ENCODE assay signal across 24 cellular contexts in genomic region chr9:133895335-133895734, GRCh38.
"Had no signal": no experiment of that assay in that cellular context is flagged by ENCODE, and none has a peak within 500 bp of the region (broad histone marks: within the 10 kb centered on the region; RNA-seq: fewer than 3 reads in every experiment).

No MANE protein-coding gene starts in this region.

- H3K4me1 Mint-ChIP-seq: activated CD4-positive, alpha-beta T cell treated with anti-CD3 and anti-CD28 coated beads for 36 hours; activated CD8-positive, alpha-beta memory T cell treated with anti-CD3 and anti-CD28 coated beads, Interleukin-2, amount 10 ng/mL, durations not matched to agents 7 days and 5 days had no signal

- H3K27me3 ChIP-seq: spleen, testis, transverse colon had no signal

- H3K9me3 Mint-ChIP-seq: activated T-cell treated with anti-CD3 and anti-CD28 coated beads, Interleukin-2, amount 50 U/mL, for 72 hours; T-helper 2 cell treated with Interferon-gamma antibody and Interleukin-4, amounts not matched to agents 5 μg/mL and 100 μg/mL, for 36 hours had no signal

- H3K4me1 ChIP-seq: testis had no signal

- H3K9me3 ChIP-seq: left ventricle myocardium inferior, spleen, testis, transverse colon had no signal

- H3K27ac Mint-ChIP-seq: activated CD4-positive, alpha-beta T cell treated with anti-CD3 and anti-CD28 coated beads for 36 hours; activated CD8-positive, alpha-beta memory T cell treated with anti-CD3 and anti-CD28 coated beads, Interleukin-2, amount 10 ng/mL, durations not matched to agents 7 days and 5 days; activated CD8-positive, alpha-beta T cell treated with anti-CD3 and anti-CD28 coated beads, Interleukin-2, amount 10 ng/mL, durations not matched to agents 7 days and 5 days; activated naive CD8-positive, alpha-beta T cell; activated T-cell treated with anti-CD3 and anti-CD28 coated beads, Interleukin-2, amount 50 U/mL, for 72 hours; T-helper 2 cell treated with Interferon-gamma antibody and Interleukin-4, amounts not matched to agents 5 μg/mL and 100 μg/mL, for 36 hours had no signal

- H3K4me3 Mint-ChIP-seq: activated CD4-positive, alpha-beta T cell treated with anti-CD3 and anti-CD28 coated beads for 36 hours; activated CD8-positive, alpha-beta memory T cell treated with anti-CD3 and anti-CD28 coated beads, Interleukin-2, amount 10 ng/mL, durations not matched to agents 7 days and 5 days; activated CD8-positive, alpha-beta T cell treated with anti-CD3 and anti-CD28 coated beads, Interleukin-2, amount 10 ng/mL, durations not matched to agents 7 days and 5 days; activated naive CD8-positive, alpha-beta T cell; activated T-cell treated with anti-CD3 and anti-CD28 coated beads, Interleukin-2, amount 50 U/mL, for 72 hours; T-helper 2 cell treated with Interferon-gamma antibody and Interleukin-4, amounts not matched to agents 5 μg/mL and 100 μg/mL, for 36 hours had no signal

- H3K27me3 Mint-ChIP-seq: activated CD4-positive, alpha-beta T cell treated with anti-CD3 and anti-CD28 coated beads for 36 hours; activated CD8-positive, alpha-beta memory T cell treated with anti-CD3 and anti-CD28 coated beads, Interleukin-2, amount 10 ng/mL, durations not matched to agents 7 days and 5 days; activated naive CD8-positive, alpha-beta T cell had no signal

- FAIRE-seq: colon, endometrium, frontal cortex, islet of Langerhans, urothelium cell line had no signal

- DNase-seq: activated CD4-positive, alpha-beta T cell treated with anti-CD3 and anti-CD28 coated beads for 36 hours; activated CD4-positive, CD25-positive, alpha-beta regulatory T cell; activated CD8-positive, alpha-beta memory T cell treated with anti-CD3 and anti-CD28 coated beads, Interleukin-2, amount 10 ng/mL, durations not matched to agents 7 days and 5 days; activated CD8-positive, alpha-beta T cell treated with anti-CD3 and anti-CD28 coated beads, Interleukin-2, amount 10 ng/mL, durations not matched to agents 7 days and 5 days; activated naive CD4-positive, alpha-beta T cell; activated T-cell treated with anti-CD3 and anti-CD28 coated beads for 4 hours; activated T-cell treated with anti-CD3 and anti-CD28 coated beads, Interleukin-2, amount 50 U/mL, for 72 hours; anterior cingulate cortex; dermis blood vessel endothelial cell; effector CD4-positive, alpha-beta T cell; left ventricle myocardium inferior; right cardiac atrium; spleen; stimulated activated naive CD8-positive, alpha-beta T cell treated with anti-CD3 and anti-CD28 coated beads, Interleukin-15, Interleukin-2, amounts not matched to agents 100 U/mL and 50 U/mL, for 24 hours; testis; transverse colon had no signal

- H3K36me3 ChIP-seq: left ventricle myocardium inferior, transverse colon had no signal

- H3K27ac ChIP-seq: epithelial cell of prostate, left ventricle myocardium inferior, spleen, testis, transverse colon had no signal

- H3K36me3 Mint-ChIP-seq: activated CD8-positive, alpha-beta memory T cell treated with anti-CD3 and anti-CD28 coated beads, Interleukin-2, amount 10 ng/mL, durations not matched to agents 7 days and 5 days; activated naive CD8-positive, alpha-beta T cell had no signal

- H3K4me3 ChIP-seq: left ventricle myocardium inferior, spleen, testis, transverse colon had no signal

- ATAC-seq: activated CD4-positive, alpha-beta T cell treated with anti-CD3 and anti-CD28 coated beads for 36 hours; activated CD8-positive, alpha-beta memory T cell treated with anti-CD3 and anti-CD28 coated beads, Interleukin-2, amount 10 ng/mL, durations not matched to agents 7 days and 5 days; activated CD8-positive, alpha-beta T cell treated with anti-CD3 and anti-CD28 coated beads, Interleukin-2, amount 10 ng/mL, durations not matched to agents 7 days and 5 days; activated T-cell treated with anti-CD3 and anti-CD28 coated beads, Interleukin-2, amount 50 U/mL, for 72 hours; right cardiac atrium; stimulated activated naive CD8-positive, alpha-beta T cell treated with anti-CD3 and anti-CD28 coated beads, Interleukin-15, Interleukin-2, amounts not matched to agents 100 U/mL and 50 U/mL, for 24 hours had no signal
